16 cellular contexts compared by ENCODE assay signal in the genomic region with DNA sequence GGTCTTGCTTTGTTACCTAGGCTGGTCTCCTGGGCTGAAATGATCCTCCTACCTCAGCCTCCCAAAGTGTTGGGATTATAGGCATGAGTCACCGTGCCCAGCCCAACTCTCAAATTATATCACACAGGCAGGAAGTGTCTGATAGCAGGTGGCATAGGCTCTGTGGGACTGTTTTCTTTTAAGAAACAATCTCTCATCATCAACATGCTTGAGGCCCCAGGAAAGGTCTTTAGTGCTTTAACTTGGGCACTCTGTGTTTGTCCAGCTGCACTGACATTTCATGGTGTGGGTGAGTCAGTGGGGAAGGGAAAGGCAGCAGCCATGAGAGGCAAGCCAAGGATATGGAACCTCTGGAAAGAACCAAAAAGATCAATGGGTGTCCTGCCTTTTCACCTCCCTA.
A peak's percentile ranks its signal among the peaks of the same experiment; 100 is the strongest.
DNase-seq lines count a peak whose midpoint lies in the region; ATAC-seq and TF ChIP-seq lines count a peak whose summit lies in the region.
"Had no signal": no experiment of that assay in that cellular context is flagged by ENCODE, and none has a peak within 500 bp of the region (broad histone marks: within the 10 kb centered on the region; RNA-seq: fewer than 3 reads in every experiment).

No MANE protein-coding gene starts in this region.

- intact Hi-C loops in Caco-2 (cut with micrococcal nuclease; ENCODE audit: unreplicated experiment) = loop anchor here (2.0 to 5.0 kb wide), 4 partner anchors 62 to 279 kb away; a partner anchor contains a TSS

- H3K27me3 ChIP-seq in Caco-2 (replicated peaks; ENCODE audit: control insufficient read depth, insufficient read depth, low read length) (no peaks in the 10 kb centered on the region), MG63 (no peaks in the 10 kb centered on the region), mucosa of rectum (ENCODE audit: control insufficient read depth in 2 of 2, insufficient read depth in 2 of 2, low read length in 2 of 2) (no peaks in the 10 kb centered on the region)

- TF ChIP-seq CTCF in Caco-2 (IDR thresholded peaks at IDR 0.05; ENCODE audit: insufficient read depth in 1 of 2, low read depth in 1 of 2, low read length in 1 of 2, severe bottlenecking in 1 of 2, unreplicated experiment in 1 of 2) = no peak

- peaks cover 22% of the 10 kb centered on the region for H3K4me1 Mint-ChIP-seq in Caco-2 (ENCODE audit: low read depth, unreplicated experiment)
- H3K4me1 Mint-ChIP-seq: activated naive CD4-positive, alpha-beta T cell treated with anti-CD3 and anti-CD28 coated beads, Interleukin-2, amount 10 ng/mL, durations not matched to agents 7 days and 5 days had no signal

- CTCF ChIA-PET in Caco-2 (lab: Charles Lee) = no interaction called here

- H3K36me3 ChIP-seq in Caco-2 (ENCODE audit: control insufficient read depth, insufficient read depth, low read length) (no peaks in the 10 kb centered on the region), MG63 (no peaks in the 10 kb centered on the region), mucosa of rectum (ENCODE audit: control insufficient read depth in 2 of 2, insufficient read depth in 2 of 2, low read length in 2 of 2) (no peaks in the 10 kb centered on the region)
- H3K36me3 ChIP-seq: HAP-1 had no signal

- POLR2A ChIA-PET in Caco-2 (lab: Charles Lee) = no interaction called here

- no peak for ATAC-seq in GM18909 (IDR thresholded peaks at IDR 0.05; ENCODE audit: poor library complexity, unreplicated experiment)

- H3K4me1 ChIP-seq in Caco-2 (peaks cover 37% of the 10 kb centered on the region), mucosa of rectum (ENCODE audit: control insufficient read depth in 2 of 2, insufficient read depth in 2 of 2, low read length in 2 of 2) (peaks cover 10 to 19% of the 10 kb centered on the region in 2 donors)
- H3K4me1 ChIP-seq: HAP-1 had no signal

- H3K4me3 ChIP-seq in Caco-2 (ENCODE audit: low read depth, low read length) (no peak overlapping the region), MG63 (no peak overlapping the region), mucosa of rectum (ENCODE audit: low read length in 2 of 2) (peak overlapping the region in 1 of 2 donors; percentile 9)
- H3K4me3 ChIP-seq: HAP-1, lung had no signal

- DNase-seq in Caco-2 (no peak), MG63 (peak; percentile 1), dermis blood vessel endothelial cell (peak; percentile 60), DMS153 treated with DMSO at 0.1 percent for 48 hours (lab: John Stamatoyannopoulos, UW; ENCODE audit: unreplicated experiment) (no peak), hypothalamus (lab: John Stamatoyannopoulos, UW) (no peak), NCI-H345 (lab: John Stamatoyannopoulos, UW) (no peak)
- DNase-seq: activated CD4-positive, CD25-positive, alpha-beta regulatory T cell; activated CD8-positive, alpha-beta memory T cell treated with anti-CD3 and anti-CD28 coated beads, Interleukin-2, amount 50 U/mL, for 4 hours; activated naive CD4-positive, alpha-beta T cell treated with anti-CD3 and anti-CD28 coated beads, Interleukin-2, amount 10 ng/mL, durations not matched to agents 7 days and 5 days; nucleus accumbens; SK-N-SH; substantia nigra had no signal

- no TSS peak for BruUV-seq in Caco-2 (replicated peaks; lab: Mats Ljungman, UMichigan)

- peak overlapping the region; percentile 64 to 75 for H3K27ac ChIP-seq in mucosa of rectum (ENCODE audit: low read depth in 2 of 2, low read length in 2 of 2)

- H3K9me3 Mint-ChIP-seq in Caco-2 (ENCODE audit: unreplicated experiment) = peaks cover 13% of the 10 kb centered on the region
- H3K9me3 Mint-ChIP-seq: activated naive CD4-positive, alpha-beta T cell treated with anti-CD3 and anti-CD28 coated beads, Interleukin-2, amount 10 ng/mL, durations not matched to agents 7 days and 5 days had no signal

- H3K9me3 ChIP-seq in Caco-2 (no peaks in the 10 kb centered on the region), MG63 (no peaks in the 10 kb centered on the region), mucosa of rectum (ENCODE audit: control insufficient read depth in 2 of 2, low read length in 2 of 2) (no peaks in the 10 kb centered on the region)
- H3K9me3 ChIP-seq: HAP-1, SK-N-SH had no signal

- peaks cover 8% of the 10 kb centered on the region for H3K36me3 Mint-ChIP-seq in Caco-2 (ENCODE audit: insufficient read depth, unreplicated experiment)
- H3K36me3 Mint-ChIP-seq: activated naive CD4-positive, alpha-beta T cell treated with anti-CD3 and anti-CD28 coated beads, Interleukin-2, amount 10 ng/mL, durations not matched to agents 7 days and 5 days had no signal

- no peaks in the 10 kb centered on the region for H3K27me3 Mint-ChIP-seq in Caco-2 (ENCODE audit: insufficient read depth, unreplicated experiment)
- H3K27me3 Mint-ChIP-seq: activated naive CD4-positive, alpha-beta T cell treated with anti-CD3 and anti-CD28 coated beads, Interleukin-2, amount 10 ng/mL, durations not matched to agents 7 days and 5 days had no signal

- H3K27ac Mint-ChIP-seq in Caco-2 (ENCODE audit: unreplicated experiment) = peak overlapping the region; percentile 81
- H3K27ac Mint-ChIP-seq: activated naive CD4-positive, alpha-beta T cell treated with anti-CD3 and anti-CD28 coated beads, Interleukin-2, amount 10 ng/mL, durations not matched to agents 7 days and 5 days had no signal

- no peak overlapping the region for H3K9ac ChIP-seq in mucosa of rectum (ENCODE audit: low read depth in 1 of 2, low read length in 2 of 2)
- H3K9ac ChIP-seq: SK-N-SH had no signal

- H3K4me3 Mint-ChIP-seq in Caco-2 (ENCODE audit: unreplicated experiment) = no peak overlapping the region
- H3K4me3 Mint-ChIP-seq: activated naive CD4-positive, alpha-beta T cell treated with anti-CD3 and anti-CD28 coated beads, Interleukin-2, amount 10 ng/mL, durations not matched to agents 7 days and 5 days had no signal

Comparison
In these comparisons a context has a peak if more than half of its experiments do, and no peak if none do; other contexts are left out.
1. DNase-seq: peak in MG63 (single experiment) and dermis blood vessel endothelial cell (single experiment); none in Caco-2 (0 of 2), DMS153 treated with DMSO at 0.1 percent for 48 hours (single experiment), hypothalamus (0 of 51) and NCI-H345 (single experiment).